ENCODE assay signal across 8 cellular contexts in genomic region chr1:151535326-151536271, GRCh38.
"Had no signal": no experiment of that assay in that cellular context is flagged by ENCODE, and none has a peak within 500 bp of the region (broad histone marks: within the 10 kb centered on the region; RNA-seq: fewer than 3 reads in every experiment).

No MANE protein-coding gene starts in this region.

- H3K9me3 Mint-ChIP-seq: activated T-helper 1 cell treated with anti-CD3 and anti-CD28 coated beads, Interleukin-12 subunit alpha, Interleukin-12 subunit beta, Interleukin-2, Interleukin-4 antibody, amounts not matched to agents 30 ng/mL and 10 ng/mL and 1 ng/mL, durations not matched to agents 14 hours and 24 hours and 36 hours; memory B cell; nephron; type B pancreatic cell had no signal

- H3K4me3 ChIP-seq: breast epithelium, smooth muscle cell, suprapubic skin had no signal

- H3K36me3 ChIP-seq: breast epithelium, suprapubic skin had no signal

- H3K4me1 ChIP-seq: breast epithelium had no signal

- H3K4me3 Mint-ChIP-seq: activated T-helper 1 cell treated with anti-CD3 and anti-CD28 coated beads, Interleukin-12 subunit alpha, Interleukin-12 subunit beta, Interleukin-2, Interleukin-4 antibody, amounts not matched to agents 30 ng/mL and 10 ng/mL and 1 ng/mL, durations not matched to agents 14 hours and 24 hours and 36 hours; memory B cell; nephron; type B pancreatic cell had no signal

- H3K9me3 ChIP-seq: breast epithelium, suprapubic skin had no signal

- H3K27ac ChIP-seq: suprapubic skin had no signal

- H3K27ac Mint-ChIP-seq: activated T-helper 1 cell treated with anti-CD3 and anti-CD28 coated beads, Interleukin-12 subunit alpha, Interleukin-12 subunit beta, Interleukin-2, Interleukin-4 antibody, amounts not matched to agents 30 ng/mL and 10 ng/mL and 1 ng/mL, durations not matched to agents 14 hours and 24 hours and 36 hours; memory B cell; nephron; type B pancreatic cell had no signal

- H3K27me3 ChIP-seq: breast epithelium, suprapubic skin had no signal

- H3K36me3 Mint-ChIP-seq: memory B cell, type B pancreatic cell had no signal

- H3K27me3 Mint-ChIP-seq: progenitor cell of endocrine pancreas, type B pancreatic cell had no signal
